27 cellular contexts compared by ENCODE assay signal in genomic region chr22:45261407-45262088, GRCh38. TPM values are rescaled to one million over a fixed set of nuclear protein-coding genes. Genes with fewer than 3 reads are reported as not detected.
DNase-seq lines count a peak whose midpoint lies in the region; ATAC-seq, FAIRE-seq and TF ChIP-seq lines count a peak whose summit lies in the region.
"Had no signal": no experiment of that assay in that cellular context is flagged by ENCODE, and none has a peak within 500 bp of the region (broad histone marks: within the 10 kb centered on the region; RNA-seq: fewer than 3 reads in every experiment).

No MANE protein-coding gene starts in this region.

- POLR2A ChIA-PET in RWPE1 (lab: Yijun Ruan, JAX; ENCODE audit: low non-redundant PET) = no interaction called here

- H3K27ac ChIP-seq in RWPE1 (0 out of 2 replicates have a peak overlapping the region, but pooled peaks have one; percentile 6), small intestine (ENCODE audit: low read depth in 1 of 2, low read length in 1 of 2) (no peak overlapping the region)
- H3K27ac ChIP-seq: hepatocyte, SJSA1, thoracic aorta had no signal

- H3K36me3 ChIP-seq in small intestine (ENCODE audit: control insufficient read depth in 2 of 2, insufficient read depth in 2 of 2, low read length in 2 of 2) = no peaks in the 10 kb centered on the region
- no peaks in the 10 kb centered on the region for H3K36me3 ChIP-seq in MG63
- H3K36me3 ChIP-seq: SJSA1, thoracic aorta had no signal

- no peaks in the 10 kb centered on the region for H3K27me3 ChIP-seq in small intestine (ENCODE audit: control insufficient read depth in 2 of 2, insufficient read depth in 2 of 2, low read length in 2 of 2)
- no peaks in the 10 kb centered on the region for H3K27me3 ChIP-seq in MG63
- H3K27me3 ChIP-seq: hepatocyte, SJSA1 had no signal

- TF ChIP-seq CTCF in RWPE1 (conservative IDR thresholded peaks at IDR 0.05; ENCODE audit: low read depth) = no peak

- CTCF ChIA-PET in RWPE1 (lab: Yijun Ruan, JAX) = no interaction called here

- intact Hi-C loops in sciatic nerve (cut with DNase I) = loop anchor here (10.0 kb wide), 1 partner anchor 97 kb away; the partner anchor contains the start of gene NUP50

- no peaks in the 10 kb centered on the region for H3K9me3 ChIP-seq in small intestine (ENCODE audit: control insufficient read depth, low read depth)
- no peaks in the 10 kb centered on the region for H3K9me3 ChIP-seq in MG63
- H3K9me3 ChIP-seq: SJSA1, thoracic aorta had no signal

- 25 to 67% (median 49%) methylated on average over 18 to 20 of the region's 20 CpGs for WGBS in small intestine, 3 donors

- H3K4me1 ChIP-seq in small intestine (ENCODE audit: control insufficient read depth in 2 of 2, insufficient read depth in 1 of 2, low read depth in 1 of 2, low read length in 1 of 2) = no peaks in the 10 kb centered on the region

- no peak overlapping the region for H3K4me3 ChIP-seq in small intestine (ENCODE audit: low read depth in 1 of 2, low read length in 2 of 2)
- H3K4me3 ChIP-seq in MG63 = no peak overlapping the region
- H3K4me3 ChIP-seq: hepatocyte, SJSA1, thoracic aorta had no signal

- no peak for ATAC-seq in sciatic nerve
- ATAC-seq: activated CD8-positive, alpha-beta T cell treated with anti-CD3 and anti-CD28 coated beads, Interleukin-2, amount 10 ng/mL, durations not matched to agents 7 days and 5 days; activated T-cell treated with anti-CD3 and anti-CD28 coated beads, Interleukin-2, amount 50 U/mL, for 72 hours; natural killer cell; T-helper 17 cell; WTC11 had no signal

- FAIRE-seq in small intestine (lab: Jason Lieb, UNC) = no peak
- FAIRE-seq: A204.1, colon, islet of Langerhans had no signal

- peak; percentile 10 for DNase-seq in NCI-H2107 treated with DMSO at 0.1 percent for 48 hours (lab: John Stamatoyannopoulos, UW; ENCODE audit: unreplicated experiment)
- DNase-seq in NCI-H2107 (lab: John Stamatoyannopoulos, UW) = no peak
- DNase-seq in NAMALWA (ENCODE audit: low spot score) = peak; percentile 51
- no peak for DNase-seq in RWPE1 (ENCODE audit: low spot score)
- DNase-seq in small intestine = peak; percentile 79
- no peak for DNase-seq in sciatic nerve (ENCODE audit: low spot score)
- no peak for DNase-seq in NK-92 treated with Interleukin-12 subunit alpha and Interleukin-12 subunit beta, amount 100 ng/mL, for 24 hours (lab: John Stamatoyannopoulos, UW)
- no peak for DNase-seq in MG63
- DNase-seq: activated CD8-positive, alpha-beta T cell treated with anti-CD3 and anti-CD28 coated beads, Interleukin-2, amount 10 ng/mL, durations not matched to agents 7 days and 5 days; activated T-cell treated with anti-CD3 and anti-CD28 coated beads, Interleukin-2, amount 50 U/mL, for 72 hours; KG1; mesendoderm; natural killer cell; NCI-H1048; NCI-H2227 treated with DMSO at 0.1 percent for 48 hours; OCI-M1; T-helper 17 cell had no signal

RNA-seq across cellular contexts. Expression of gene KIAA0930, which starts 20.9 kb away (rescaled TPM):
- 10 to 100 TPM; 23.0 to 29.0 (median 28.9) TPM for polyA plus RNA-seq in small intestine
- 119 TPM for total RNA-seq in sciatic nerve
- total RNA-seq in MG63 (2014; rRNA removed; shearing (Covaris generic); ENCODE audit: low replicate concordance) = 64.1 and 85.1 TPM in 2 replicates

RNA-seq across cellular contexts. Expression of gene UPK3A, which starts 23.2 kb away (rescaled TPM):
- under 1 TPM in 1 of 3 donors, not detected in 2; 0.36 TPM for polyA plus RNA-seq in small intestine
- not detected for total RNA-seq in sciatic nerve
- total RNA-seq in MG63 (2014; rRNA removed; shearing (Covaris generic); ENCODE audit: low replicate concordance) = not detected in 2 replicates
- total RNA-seq: activated CD8-positive, alpha-beta T cell treated with anti-CD3 and anti-CD28 coated beads, Interleukin-2, amount 10 ng/mL, durations not matched to agents 7 days and 5 days; activated T-cell treated with anti-CD3 and anti-CD28 coated beads, Interleukin-2, amount 50 U/mL, for 72 hours; fibroblast of villous mesenchyme; H4; posterior vena cava; SJSA1; thoracic aorta had no signal

RNA-seq across cellular contexts. Expression of gene FAM118A, which starts 48.2 kb away (rescaled TPM):
- polyA plus RNA-seq in small intestine = 10 to 100 TPM in 2 of 3 donors, 1 to 10 TPM in 1; 4.5 to 31.6 (median 17.9) TPM
- total RNA-seq in sciatic nerve = 44.9 TPM
- total RNA-seq in MG63 (2014; rRNA removed; shearing (Covaris generic); ENCODE audit: low replicate concordance) = 17.1 and 20.5 TPM in 2 replicates

Comparison
In these comparisons a context has a peak if more than half of its experiments do, and no peak if none do; other contexts are left out.
1. DNase-seq: peak in NCI-H2107 treated with DMSO at 0.1 percent for 48 hours (single experiment), NAMALWA (single experiment) and small intestine (single experiment); none in NCI-H2107 (single experiment), RWPE1 (single experiment), sciatic nerve (single experiment), NK-92 treated with Interleukin-12 subunit alpha and Interleukin-12 subunit beta, amount 100 ng/mL, for 24 hours (single experiment) and MG63 (single experiment).